Comparison of ENCODE assay signal across 1 cellular context in genomic region chr1:198601310-198601709, GRCh38.
TF ChIP-seq lines count a peak whose summit lies in the region.

No MANE protein-coding gene starts in this region.

TF ChIP-seq in HepG2, 621 proteins besides CTCF, POLR2A, EP300 and RAD21:
- TF ChIP-seq HNF4A (CRISPR knock-in tag; IDR thresholded peaks at IDR 0.05) (peak; percentile 39), PPARG (CRISPR knock-in tag; conservative IDR thresholded peaks at IDR 0.05) (peak; percentile 83), RXRB (CRISPR knock-in tag; IDR thresholded peaks at IDR 0.05; ENCODE audit: borderline replicate concordance) (peak; percentile 66)
